19 cellular contexts compared by ENCODE assay signal in genomic region chr11:64138413-64138812, GRCh38.
"Had no signal": no experiment of that assay in that cellular context is flagged by ENCODE, and none has a peak within 500 bp of the region (broad histone marks: within the 10 kb centered on the region; RNA-seq: fewer than 3 reads in every experiment).

No MANE protein-coding gene starts in this region.

- H3K36me3 Mint-ChIP-seq: activated CD4-positive, alpha-beta memory T cell treated with anti-CD3 and anti-CD28 coated beads for 36 hours; activated naive CD8-positive, alpha-beta T cell treated with anti-CD3 and anti-CD28 coated beads, Interleukin-2, amount 10 ng/mL, durations not matched to agents 7 days and 5 days; naive B cell had no signal

- H3K4me3 Mint-ChIP-seq: activated CD4-positive, alpha-beta memory T cell treated with anti-CD3 and anti-CD28 coated beads for 36 hours; activated naive CD4-positive, alpha-beta T cell treated with anti-CD3 and anti-CD28 coated beads for 36 hours; activated naive CD8-positive, alpha-beta T cell treated with anti-CD3 and anti-CD28 coated beads, Interleukin-2, amount 10 ng/mL, durations not matched to agents 7 days and 5 days; naive B cell; neural crest cell; stimulated activated naive B cell treated with anti-CD40 and anti-IgM and Interleukin-4, amounts not matched to agents 10 μg/mL and 1 μg/mL and 100 μg/mL, for 72 hours had no signal

- H3K27ac Mint-ChIP-seq: activated CD4-positive, alpha-beta memory T cell treated with anti-CD3 and anti-CD28 coated beads for 36 hours; activated naive CD4-positive, alpha-beta T cell treated with anti-CD3 and anti-CD28 coated beads for 36 hours; activated naive CD8-positive, alpha-beta T cell treated with anti-CD3 and anti-CD28 coated beads, Interleukin-2, amount 10 ng/mL, durations not matched to agents 7 days and 5 days; stimulated activated naive B cell treated with anti-CD40 and anti-IgM and Interleukin-4, amounts not matched to agents 10 μg/mL and 1 μg/mL and 100 μg/mL, for 72 hours had no signal

- H3K4me1 Mint-ChIP-seq: activated naive CD8-positive, alpha-beta T cell treated with anti-CD3 and anti-CD28 coated beads, Interleukin-2, amount 10 ng/mL, durations not matched to agents 7 days and 5 days had no signal

- ATAC-seq: left colon; mucosa of descending colon; stimulated activated naive B cell treated with anti-CD40 and anti-IgM and Interleukin-4, amounts not matched to agents 10 μg/mL and 1 μg/mL and 100 μg/mL, for 72 hours had no signal

- H3K9me3 Mint-ChIP-seq: activated CD4-positive, alpha-beta memory T cell treated with anti-CD3 and anti-CD28 coated beads for 36 hours; activated naive CD4-positive, alpha-beta T cell treated with anti-CD3 and anti-CD28 coated beads for 36 hours; activated naive CD8-positive, alpha-beta T cell treated with anti-CD3 and anti-CD28 coated beads, Interleukin-2, amount 10 ng/mL, durations not matched to agents 7 days and 5 days; naive B cell; neural crest cell; stimulated activated naive B cell treated with anti-CD40 and anti-IgM and Interleukin-4, amounts not matched to agents 10 μg/mL and 1 μg/mL and 100 μg/mL, for 72 hours had no signal

- H3K27me3 Mint-ChIP-seq: activated CD4-positive, alpha-beta memory T cell treated with anti-CD3 and anti-CD28 coated beads for 36 hours; activated naive CD8-positive, alpha-beta T cell treated with anti-CD3 and anti-CD28 coated beads, Interleukin-2, amount 10 ng/mL, durations not matched to agents 7 days and 5 days; stimulated activated naive B cell treated with anti-CD40 and anti-IgM and Interleukin-4, amounts not matched to agents 10 μg/mL and 1 μg/mL and 100 μg/mL, for 72 hours had no signal

- DNase-seq: activated CD4-positive, alpha-beta memory T cell treated with anti-CD3 and anti-CD28 coated beads for 36 hours; activated CD4-positive, alpha-beta T cell treated with anti-CD3 and anti-CD28 coated beads for 48 hours; activated effector memory CD4-positive, alpha-beta T cell treated with Interleukin-2 at 50 U/mL for 16 hours; activated naive CD4-positive, alpha-beta T cell treated with anti-CD3 and anti-CD28 coated beads for 36 hours; activated naive CD8-positive, alpha-beta T cell treated with anti-CD3 and anti-CD28 coated beads, Interleukin-2, amount 10 ng/mL, durations not matched to agents 7 days and 5 days; activated T-cell treated with anti-CD3 and anti-CD28 coated beads, Interleukin-2, amount 50 U/mL, for 48 hours; amniotic stem cell; cortex of kidney; heart right ventricle; mesendoderm; mucosa of descending colon; naive B cell; posterior cingulate gyrus; stimulated activated CD4-positive, alpha-beta T cell treated with anti-CD3 and anti-CD28 coated beads, Interleukin-2, amount 100 ng/mL, for 48 hours; stimulated activated CD8-positive, alpha-beta memory T cell treated with anti-CD3 and anti-CD28 coated beads, Interleukin-4, amount 100 ng/mL, for 48 hours; stimulated activated naive B cell treated with anti-CD40 and anti-IgM and Interleukin-4, amounts not matched to agents 10 μg/mL and 1 μg/mL and 100 μg/mL, for 72 hours; trophoblast cell had no signal
